Comparison of ENCODE assay signal across 18 cellular contexts in the genomic region with DNA sequence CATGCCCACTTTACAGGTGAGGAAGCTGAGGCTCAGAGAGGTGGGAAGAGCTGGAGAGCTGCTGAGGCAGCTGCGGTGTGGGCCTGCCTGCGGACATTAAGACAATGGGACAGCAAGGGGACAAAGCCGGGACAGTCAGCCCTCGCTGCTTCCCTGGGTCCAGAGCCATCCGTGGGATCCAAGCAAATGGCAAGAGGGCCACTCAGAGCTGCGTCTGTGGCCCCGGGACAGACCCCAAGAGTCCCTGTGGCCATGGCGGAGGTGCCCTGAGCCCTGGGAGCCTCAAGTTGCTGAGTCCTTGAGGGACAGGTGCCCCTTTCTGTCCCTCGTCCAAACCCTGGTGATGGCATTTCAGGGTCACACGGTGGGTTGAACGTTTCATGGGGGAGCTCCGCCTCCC.
"Had no signal": no experiment of that assay in that cellular context is flagged by ENCODE, and none has a peak within 500 bp of the region (broad histone marks: within the 10 kb centered on the region; RNA-seq: fewer than 3 reads in every experiment).

No MANE protein-coding gene starts in this region.

- H3K9me3 ChIP-seq: esophagus muscularis mucosa, gastroesophageal sphincter, heart left ventricle, left lung, lower lobe of right lung, mucosa of descending colon had no signal

- DNase-seq: dermis blood vessel endothelial cell; dorsolateral prefrontal cortex; effector CD4-positive, alpha-beta T cell; effector memory CD4-positive, alpha-beta T cell; foreskin keratinocyte; heart left ventricle; left cardiac atrium; left ventricle myocardium superior; lower lobe of right lung; mesenchymal stem cell; naive B cell had no signal

- H3K4me1 ChIP-seq: foreskin keratinocyte, left lung had no signal

- ATAC-seq: foreskin keratinocyte, gastroesophageal sphincter, heart left ventricle, left cardiac atrium, left lung, left ventricle myocardium superior, lower lobe of right lung, mucosa of descending colon had no signal

- H3K36me3 ChIP-seq: esophagus muscularis mucosa, gastroesophageal sphincter, heart left ventricle, left lung, lower lobe of right lung had no signal

- H3K4me1 Mint-ChIP-seq: mesothelial cell of epicardium, naive B cell had no signal

- H3K9me3 Mint-ChIP-seq: mesothelial cell of epicardium, naive B cell had no signal

- H3K4me3 Mint-ChIP-seq: mesothelial cell of epicardium had no signal

- H3K27me3 ChIP-seq: foreskin keratinocyte, hepatocyte had no signal

- H3K27ac ChIP-seq: coronary artery, dorsolateral prefrontal cortex, esophagus muscularis mucosa, foreskin keratinocyte, gastroesophageal sphincter, heart left ventricle, hepatocyte, left lung, lower lobe of right lung had no signal

- H3K36me3 Mint-ChIP-seq: mesothelial cell of epicardium, naive B cell had no signal

- H3K4me2 ChIP-seq: hepatocyte had no signal

- H3K27ac Mint-ChIP-seq: mesothelial cell of epicardium had no signal

- H3K4me3 ChIP-seq: coronary artery, dorsolateral prefrontal cortex, esophagus muscularis mucosa, gastroesophageal sphincter, heart left ventricle, hepatocyte, left lung, lower lobe of right lung, mucosa of descending colon had no signal
